In the genomic region with DNA sequence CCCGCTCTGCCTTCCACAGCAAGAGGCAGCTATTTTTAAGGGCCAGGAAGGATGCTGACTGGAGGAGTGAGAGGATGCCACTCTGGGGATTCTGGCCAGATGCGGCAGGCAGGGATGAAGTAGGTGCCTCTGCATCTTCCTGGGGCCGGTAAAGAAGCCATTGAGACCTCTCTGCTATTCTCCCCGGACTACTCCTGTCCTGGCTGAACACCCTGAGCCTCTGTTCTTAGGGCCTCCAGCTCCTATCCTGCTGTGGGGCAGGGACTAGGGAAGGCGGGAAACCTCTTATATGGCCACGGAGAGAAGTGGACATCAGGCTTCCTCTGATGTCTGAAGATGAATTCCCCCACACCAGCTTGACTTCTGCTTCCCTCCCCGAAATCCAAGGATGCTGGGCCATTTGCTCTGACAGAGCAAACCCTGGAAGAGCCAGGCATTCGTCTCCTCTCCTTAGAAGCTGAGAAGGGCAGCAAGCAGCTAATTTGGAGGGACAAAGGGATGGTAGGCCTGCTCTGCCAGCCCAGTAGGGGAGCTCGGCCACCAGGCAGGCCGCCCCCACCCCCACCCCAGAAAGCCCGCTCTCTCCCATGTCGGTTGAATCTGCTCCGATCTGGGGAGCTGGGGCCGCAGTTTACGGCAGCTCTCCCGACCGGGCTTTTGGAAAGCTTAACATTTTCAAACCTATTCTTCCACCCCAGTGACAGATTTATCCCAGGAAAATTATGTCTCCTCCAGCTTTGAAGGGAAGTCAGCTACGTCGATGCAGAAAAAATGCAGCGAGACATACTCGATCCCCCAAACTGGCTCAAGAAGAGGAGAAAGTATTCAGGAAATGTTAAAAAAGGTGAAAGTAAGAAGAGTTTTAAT, we compare ENCODE assay signal across 31 cellular contexts. TPM values are rescaled to one million over a fixed set of nuclear protein-coding genes. Genes with fewer than 3 reads are reported as not detected.
A peak's percentile ranks its signal among the peaks of the same experiment; 100 is the strongest.
DNase-seq lines count a peak whose midpoint lies in the region; ATAC-seq, FAIRE-seq and TF ChIP-seq lines count a peak whose summit lies in the region.
"Had no signal": no experiment of that assay in that cellular context is flagged by ENCODE, and none has a peak within 500 bp of the region (broad histone marks: within the 10 kb centered on the region; RNA-seq: fewer than 3 reads in every experiment).

No MANE protein-coding gene starts in this region.

- H3K4me2 ChIP-seq in H1 (ENCODE audit: insufficient read depth in 1 of 2, low read depth in 2 of 2, low read length in 2 of 2): peak overlapping the region; percentile 47 to 76

- peak overlapping the region; percentile 6 for H4K91ac ChIP-seq in H1 (replicated peaks; ENCODE audit: insufficient read length, low read length)

- H3K27ac Mint-ChIP-seq in naive B cell (peak overlapping the region in 1 of 6 donors; percentile 38), type B pancreatic cell (no peak overlapping the region)

- H3K14ac ChIP-seq in H1 (ENCODE audit: insufficient read length): no peak overlapping the region

- peaks cover 64% of the 10 kb centered on the region for H3K27me3 ChIP-seq in HUES6 (ENCODE audit: control insufficient read depth, insufficient read depth, low read length)
- peaks cover 45 to 67% (median 63%) of the 10 kb centered on the region in 4 experiments for H3K27me3 ChIP-seq in H1 (replicated peaks in 1 of 4; ENCODE audit: control insufficient read depth in 3 of 4, extremely low read depth in 1 of 4, insufficient read depth in 3 of 4, low read length in 3 of 4)

- H2BK15ac ChIP-seq in H1 (ENCODE audit: low read length): peak overlapping the region; percentile 88; the same call in 1 of the 2 replicates

- H3K23me2 ChIP-seq in H1 (ENCODE audit: low read depth, low read length): peaks cover 4% of the 10 kb centered on the region; the same call in 1 of the 2 replicates

- no peak overlapping the region; the same call in 1 of the 2 replicates for H2BK5ac ChIP-seq in H1 (ENCODE audit: low read depth, low read length)

- no peak overlapping the region for H2AFZ ChIP-seq in H1 (ENCODE audit: low read length)

- no peak overlapping the region; the same call in 1 of the 2 replicates for H4K8ac ChIP-seq in H1 (ENCODE audit: extremely low read depth, insufficient read depth, low read length)

- H3K9ac ChIP-seq in HUES6 (ENCODE audit: low read length): peak overlapping the region; percentile 49
- no peak overlapping the region for H3K9ac ChIP-seq in H1 (replicated peaks in 1 of 4; ENCODE audit: extremely low read depth in 1 of 4, low read depth in 3 of 4, low read length in 3 of 4)

- no peak for TF ChIP-seq RAD21 in H1 (IDR thresholded peaks at IDR 0.05 in 1 of 2, conservative IDR thresholded peaks at IDR 0.05 in 1 of 2; ENCODE audit: low read depth in 2 of 2, low read length in 2 of 2)

- peaks cover 57% of the 10 kb centered on the region for H3K4me1 ChIP-seq in HUES6 (ENCODE audit: control insufficient read depth, insufficient read depth, low read length)
- H3K4me1 ChIP-seq in H1 (replicated peaks in 1 of 4; ENCODE audit: control insufficient read depth in 3 of 4, insufficient read depth in 4 of 4, low read length in 3 of 4): peaks cover 16 to 36% (median 26%) of the 10 kb centered on the region in 4 experiments

- no peak overlapping the region for H3K56ac ChIP-seq in H1 (replicated peaks; ENCODE audit: insufficient read length, low read depth, low read length)

- ATAC-seq in naive B cell (ENCODE audit: low read depth in 2 of 2): no peak
- ATAC-seq in HG03280 (IDR thresholded peaks at IDR 0.05; ENCODE audit: unreplicated experiment): no peak
- ATAC-seq: activated T-cell treated with anti-CD3 and anti-CD28 coated beads, Interleukin-2, amount 50 U/mL, for 4 hours; body of pancreas; T-cell had no signal

- H2BK120ac ChIP-seq in H1 (replicated peaks; ENCODE audit: low read depth, low read length): no peak overlapping the region

- H3K27me3 Mint-ChIP-seq in naive B cell (peaks cover 57 to 80% (median 71%) of the 10 kb centered on the region in 3 donors), type B pancreatic cell (peaks cover 78% of the 10 kb centered on the region)

- no peak overlapping the region for H3K23ac ChIP-seq in H1 (ENCODE audit: insufficient read length)

- no peaks in the 10 kb centered on the region for H3K79me1 ChIP-seq in H1 (ENCODE audit: low read depth, low read length)

- peak overlapping the region; percentile 95; the same call in 1 of the 2 replicates for H2BK20ac ChIP-seq in H1 (ENCODE audit: low read length)

- TF ChIP-seq POLR2A in H1 (IDR thresholded peaks at IDR 0.05; ENCODE audit: control extremely low read depth in 1 of 2, low read depth in 2 of 2, low read length in 2 of 2): no peak

- peak overlapping the region; percentile 77; the same call in 1 of the 2 replicates for H2BK12ac ChIP-seq in H1 (ENCODE audit: low read depth, low read length)

- no peak for FAIRE-seq in H1 (lab: Jason Lieb, UNC)
- FAIRE-seq: frontal cortex, TTC549 had no signal

- CTCF ChIA-PET in H1 (lab: Charles Lee; ENCODE audit: partially characterized antibody): interaction anchor here (0.7 to 9.2 kb wide), 17 partner anchors 11 to 631 kb away, joined by 3 to 100 read pairs (median 4); a partner anchor contains a TSS

- H3K36me3 ChIP-seq in HUES6 (ENCODE audit: control insufficient read depth, insufficient read depth, low read length) (peaks cover 15% of the 10 kb centered on the region; the same call in 1 of the 2 replicates), H1 (ENCODE audit: control insufficient read depth in 2 of 4, insufficient read depth in 4 of 4, low read length in 3 of 4) (no peaks in the 10 kb centered on the region; a peak in 1 of 8 replicates)
- H3K36me3 ChIP-seq: esophagus muscularis mucosa, right atrium auricular region, thyroid gland had no signal

- TF ChIP-seq CTCF in H1 (IDR thresholded peaks at IDR 0.05; ENCODE audit: control extremely low read depth in 1 of 3, insufficient read depth in 1 of 3, low read depth in 1 of 3, low read length in 3 of 3): no peak
- no peak for TF ChIP-seq CTCF in type B pancreatic cell (conservative IDR thresholded peaks at IDR 0.05)

- no peaks in the 10 kb centered on the region for H3K79me2 ChIP-seq in H1 (ENCODE audit: control insufficient read depth in 1 of 2, insufficient read depth in 2 of 2, low read length in 2 of 2)

- no peak overlapping the region for H4K5ac ChIP-seq in H1 (ENCODE audit: insufficient read length, low read depth, low read length)

- H3K9me3 Mint-ChIP-seq in naive B cell (no peaks in the 10 kb centered on the region), type B pancreatic cell (no peaks in the 10 kb centered on the region)
- H3K9me3 Mint-ChIP-seq: activated T-cell treated with anti-CD3 and anti-CD28 coated beads, Interleukin-2, amount 50 U/mL, for 4 hours; T-cell had no signal

- H3K4me3 ChIP-seq in HUES6 (ENCODE audit: low read depth, low read length) (peak overlapping the region; percentile 60), H1 (ENCODE audit: extremely low read depth in 1 of 4, insufficient read depth in 2 of 4, low read depth in 3 of 4, low read length in 4 of 4) (peak overlapping the region; percentile 1 to 54 (median 6); a peak in 5 of 8 replicates)
- H3K4me3 ChIP-seq: body of pancreas, esophagus muscularis mucosa, lung, right atrium auricular region, thyroid gland had no signal

- peak overlapping the region; percentile 75; the same call in 1 of the 2 replicates for H2AK5ac ChIP-seq in H1 (ENCODE audit: low read depth, low read length)

- H3K36me3 Mint-ChIP-seq in naive B cell (no peaks in the 10 kb centered on the region), type B pancreatic cell (peaks cover 4% of the 10 kb centered on the region)
- H3K36me3 Mint-ChIP-seq: CD4-positive, alpha-beta memory T cell; T-cell had no signal

- H3K27ac ChIP-seq in HUES6 (ENCODE audit: low read depth, low read length) (no peak overlapping the region), H1 (ENCODE audit: low read depth, low read length) (no peak overlapping the region)
- H3K27ac ChIP-seq: body of pancreas, esophagus muscularis mucosa, right atrium auricular region, thyroid gland had no signal

- H3K9me3 ChIP-seq in HUES6 (ENCODE audit: control insufficient read depth, insufficient read depth, low read depth, low read length) (no peaks in the 10 kb centered on the region), H1 (ENCODE audit: insufficient read depth in 2 of 2, low read depth in 1 of 2, low read length in 1 of 2) (no peaks in the 10 kb centered on the region)
- H3K9me3 ChIP-seq: body of pancreas, esophagus muscularis mucosa, right atrium auricular region, thyroid gland had no signal

- TF ChIP-seq EP300 in H1 (IDR thresholded peaks at IDR 0.05; ENCODE audit: borderline replicate concordance in 1 of 2, low read depth in 2 of 2, low read length in 2 of 2): no peak

- POLR2A ChIA-PET in H1 (lab: Charles Lee; ENCODE audit: partially characterized antibody): interaction anchor here (0.6 to 4.7 kb wide), 10 partner anchors 10 to 195 kb away, joined by 3 to 19 read pairs (median 4); a partner anchor contains a TSS

- H3K4me3 Mint-ChIP-seq in naive B cell (peak overlapping the region in 5 of 8 donors; percentile 33 to 64 (median 52)), type B pancreatic cell (peak overlapping the region; percentile 22)

- 23% methylated on average over 21 of the region's 21 CpGs; no CpG with 5 or more reads in 1 of the 2 experiments for WGBS in H1 (ENCODE audit: extremely low coverage in 1 of 2, insufficient coverage in 1 of 2, insufficient read length in 1 of 2, insufficient replicate concordance in 2 of 2, low coverage in 1 of 2, low lambda C conversion rate in 2 of 2, missing lambda C conversion rate in 1 of 2), 2 experiments

- DNase-seq in H1 (ENCODE audit: low read depth in 1 of 2, low spot score in 2 of 2) (peak in 1 of 2 experiments; percentile 50), naive B cell (no peak), type B pancreatic cell (ENCODE audit: extremely low spot score, unreplicated experiment) (no peak), NCI-H187 treated with DMSO at 0.1 percent for 48 hours (lab: John Stamatoyannopoulos, UW) (no peak)
- DNase-seq in activated CD4-positive, alpha-beta T cell treated with anti-CD3 and anti-CD28 coated beads for 1 hour: no peak
- DNase-seq: activated CD4-positive, alpha-beta T cell treated with anti-CD3 and anti-CD28 coated beads for 4 hours; activated naive CD4-positive, alpha-beta T cell; activated T-cell treated with anti-CD3 and anti-CD28 coated beads, Interleukin-2, amount 50 U/mL, for 4 hours; CD4-positive, alpha-beta memory T cell; DMS 273 treated with DMSO at 0.1 percent for 48 hours; effector CD4-positive, alpha-beta T cell; hypothalamus; NCI-H1694; NCI-H2171 treated with DMSO at 0.1 percent for 48 hours; NCI-H524 treated with DMSO at 0.1 percent for 48 hours; NK-92 treated with Interleukin-12 subunit alpha and Interleukin-12 subunit beta, amount 100 ng/mL, for 24 hours; SHP77 treated with DMSO at 0.1 percent for 48 hours; stimulated activated CD4-positive, alpha-beta T cell treated with anti-CD3 and anti-CD28 coated beads, Interleukin-12 subunit alpha, Interleukin-12 subunit beta, amount 100 ng/mL, for 4 hours; stimulated activated CD4-positive, alpha-beta T cell treated with anti-CD3 and anti-CD28 coated beads, Interleukin-4, amount 100 ng/mL, for 4 hours; stimulated activated naive CD4-positive, alpha-beta T cell treated with Interleukin-2 at 50 U/mL for 16 hours; T-cell had no signal

- peak overlapping the region; percentile 25; the same call in 1 of the 2 replicates for H3K18ac ChIP-seq in H1 (ENCODE audit: extremely low read depth, low read length)

- H3K4ac ChIP-seq in H1 (replicated peaks; ENCODE audit: insufficient read length, low read depth, low read length): peak overlapping the region; percentile 74

- peaks cover 22 to 35% (median 30%) of the 10 kb centered on the region in 3 donors for H3K4me1 Mint-ChIP-seq in naive B cell
- peaks cover 23% of the 10 kb centered on the region for H3K4me1 Mint-ChIP-seq in type B pancreatic cell (ENCODE audit: unreplicated experiment)

- peaks cover 0 to 14% of the 10 kb centered on the region in 2 experiments for H4K20me1 ChIP-seq in H1 (replicated peaks in 1 of 2; ENCODE audit: control insufficient read depth in 1 of 2, insufficient read depth in 2 of 2, low read length in 2 of 2)

RNA-seq across cellular contexts. Expression of a gene that starts 2.8 kb away (rescaled TPM):
- total RNA-seq in H1 (2021; fragmentation: NEBNext Ultra II Directional; extraction: Animal tissue kit (Norgen Biotek cat#: 25700)): 3.9 and 4.1 TPM in 2 replicates
- polyA plus RNA-seq in H1 (2011; rRNA removed) (1.1 and 1.7 TPM in 2 replicates), naive B cell (ENCODE audit: low read depth in 6 of 6) (not detected)
- polyA plus RNA-seq in H1 (2011; cell fraction: cytosol; rRNA removed): 1.5 TPM
- 2.1 TPM for polyA plus RNA-seq in H1 (2011; cell fraction: nucleus; rRNA removed)
- 1.0 to 2.0 TPM (median 1.2 TPM) in 4 replicates for polyA plus RNA-seq in H1 (2012, experiment 1 of 2)
- polyA plus RNA-seq in H1 (2012, experiment 2 of 2): 0.62 TPM
- 2.9 TPM for polyA plus RNA-seq in H1 (2013, experiment 1 of 2)
- polyA plus RNA-seq in H1 (2013, experiment 2 of 2): 3.8 TPM
- 0.98 and 1.4 TPM in 2 replicates for polyA minus RNA-seq in H1 (2011; rRNA and poly(A)+ RNA removed)
- not detected for polyA minus RNA-seq in H1 (2011; cell fraction: cytosol; rRNA and poly(A)+ RNA removed)
- 1.4 TPM for polyA minus RNA-seq in H1 (2011; cell fraction: nucleus; rRNA and poly(A)+ RNA removed)
- 3.8 TPM in 1 of 2 replicates, not detected in the other for total RNA-seq in type B pancreatic cell (ENCODE audit: low replicate concordance)
- total RNA-seq: body of pancreas; CD4-positive, alpha-beta memory T cell; chondrocyte; esophagus muscularis mucosa; frontal cortex; lung; right atrium auricular region; T-cell; thyroid gland had no signal
- polyA plus RNA-seq: CD4-positive, alpha-beta memory T cell had no signal

RNA-seq across cellular contexts. Expression of a gene that starts 10.1 kb away (rescaled TPM):
- total RNA-seq in H1 (2021; fragmentation: NEBNext Ultra II Directional; extraction: Animal tissue kit (Norgen Biotek cat#: 25700)): 175 and 177 TPM in 2 replicates
- polyA plus RNA-seq in H1 (2011; rRNA removed): 127 and 218 TPM in 2 replicates
- 212 TPM for polyA plus RNA-seq in H1 (2011; cell fraction: cytosol; rRNA removed)
- polyA plus RNA-seq in H1 (2011; cell fraction: nucleus; rRNA removed): 161 TPM
- 128 to 179 TPM (median 167 TPM) in 4 replicates for polyA plus RNA-seq in H1 (2012, experiment 1 of 2)
- 207 TPM for polyA plus RNA-seq in H1 (2012, experiment 2 of 2)
- polyA plus RNA-seq in H1 (2013, experiment 1 of 2): 148 TPM
- polyA plus RNA-seq in H1 (2013, experiment 2 of 2): 152 TPM
- 65.5 and 89.5 TPM in 2 replicates for polyA minus RNA-seq in H1 (2011; rRNA and poly(A)+ RNA removed)
- 40.7 TPM for polyA minus RNA-seq in H1 (2011; cell fraction: cytosol; rRNA and poly(A)+ RNA removed)
- 29.7 TPM for polyA minus RNA-seq in H1 (2011; cell fraction: nucleus; rRNA and poly(A)+ RNA removed)
- 1 to 10 TPM; 2.0 to 5.4 (median 4.2) TPM for polyA plus RNA-seq in naive B cell (ENCODE audit: low read depth in 6 of 6)
- total RNA-seq in type B pancreatic cell (ENCODE audit: low replicate concordance): 47.2 and 63.6 TPM in 2 replicates

RNA-seq across cellular contexts. Expression of a gene that starts 45.1 kb away (rescaled TPM):
- 104 and 107 TPM in 2 replicates for total RNA-seq in H1 (2021; fragmentation: NEBNext Ultra II Directional; extraction: Animal tissue kit (Norgen Biotek cat#: 25700))
- polyA plus RNA-seq in H1 (2011; rRNA removed) (18.5 and 31.2 TPM in 2 replicates), naive B cell (ENCODE audit: low read depth in 6 of 6) (10 to 100 TPM; 36.1 to 77.5 (median 61.2) TPM)
- 52.9 TPM for polyA plus RNA-seq in H1 (2011; cell fraction: cytosol; rRNA removed)
- polyA plus RNA-seq in H1 (2011; cell fraction: nucleus; rRNA removed): 24.2 TPM
- polyA plus RNA-seq in H1 (2012, experiment 1 of 2): 61.6 to 114 TPM (median 70.9 TPM) in 4 replicates
- 5.0 TPM for polyA plus RNA-seq in H1 (2012, experiment 2 of 2)
- 47.3 TPM for polyA plus RNA-seq in H1 (2013, experiment 1 of 2)
- 43.2 TPM for polyA plus RNA-seq in H1 (2013, experiment 2 of 2)
- polyA minus RNA-seq in H1 (2011; rRNA and poly(A)+ RNA removed): 74.1 and 83.4 TPM in 2 replicates
- 56.7 TPM for polyA minus RNA-seq in H1 (2011; cell fraction: cytosol; rRNA and poly(A)+ RNA removed)
- 59.1 TPM for polyA minus RNA-seq in H1 (2011; cell fraction: nucleus; rRNA and poly(A)+ RNA removed)
- 99.5 and 99.6 TPM in 2 replicates for total RNA-seq in type B pancreatic cell (ENCODE audit: low replicate concordance)
